ENCODE assay signal across 31 cellular contexts in the genomic region with DNA sequence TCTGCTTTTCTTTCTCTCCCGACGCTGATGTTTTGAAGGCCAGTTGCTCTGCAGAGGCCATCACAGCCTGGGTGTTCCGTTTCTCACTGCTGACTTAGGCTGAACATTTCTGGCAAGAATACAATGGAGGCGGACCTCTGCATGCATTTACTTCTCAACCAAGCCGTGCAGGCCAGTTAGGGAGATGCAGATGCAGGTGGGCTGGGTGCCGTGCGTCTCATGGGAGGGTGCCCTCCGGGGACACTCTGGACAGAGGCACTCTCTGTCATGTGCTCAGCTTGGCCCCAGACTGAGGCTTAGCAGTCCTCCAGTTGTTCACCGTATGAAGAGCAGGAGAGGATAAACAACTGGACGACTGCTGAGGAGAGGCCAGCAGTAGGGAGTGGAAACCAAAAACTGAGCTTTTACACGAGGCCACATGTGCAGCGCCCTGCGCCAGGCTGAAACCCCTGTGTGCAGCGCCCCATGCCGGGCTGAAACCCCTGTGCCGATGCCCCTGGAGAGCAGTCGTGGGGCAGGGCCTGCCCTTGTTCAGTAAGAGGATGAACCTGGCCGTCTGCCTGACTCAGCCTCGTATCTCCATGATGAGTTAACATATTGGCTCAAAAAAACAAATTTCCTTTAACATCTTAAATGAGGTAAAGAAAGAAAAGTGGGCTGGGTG.
"Had no signal": no experiment of that assay in that cellular context is flagged by ENCODE, and none has a peak within 500 bp of the region (broad histone marks: within the 10 kb centered on the region; RNA-seq: fewer than 3 reads in every experiment).

No MANE protein-coding gene starts in this region.

- H3K27ac Mint-ChIP-seq: activated CD4-positive, alpha-beta memory T cell treated with anti-CD3 and anti-CD28 coated beads, Interleukin-2, amount 10 ng/mL, durations not matched to agents 7 days and 5 days; activated CD4-positive, alpha-beta T cell treated with anti-CD3 and anti-CD28 coated beads, Interleukin-2, amount 10 ng/mL, durations not matched to agents 7 days and 5 days; activated naive CD8-positive, alpha-beta T cell; mesothelial cell of epicardium; progenitor cell of endocrine pancreas; stimulated activated effector memory CD8-positive, alpha-beta T cell treated with anti-CD3 and anti-CD28 coated beads, Interleukin-12 subunit alpha, Interleukin-12 subunit beta, amount 100 ng/mL, for 72 hours; WTC11 had no signal

- H3K9me3 Mint-ChIP-seq: activated CD4-positive, alpha-beta memory T cell treated with anti-CD3 and anti-CD28 coated beads, Interleukin-2, amount 10 ng/mL, durations not matched to agents 7 days and 5 days; activated CD4-positive, alpha-beta T cell treated with anti-CD3 and anti-CD28 coated beads, Interleukin-2, amount 10 ng/mL, durations not matched to agents 7 days and 5 days; mesothelial cell of epicardium; naive B cell; stimulated activated effector memory CD8-positive, alpha-beta T cell treated with anti-CD3 and anti-CD28 coated beads, Interleukin-12 subunit alpha, Interleukin-12 subunit beta, amount 100 ng/mL, for 72 hours; WTC11 had no signal

- H3K27me3 Mint-ChIP-seq: activated CD4-positive, alpha-beta memory T cell treated with anti-CD3 and anti-CD28 coated beads, Interleukin-2, amount 10 ng/mL, durations not matched to agents 7 days and 5 days; activated CD4-positive, alpha-beta T cell treated with anti-CD3 and anti-CD28 coated beads, Interleukin-2, amount 10 ng/mL, durations not matched to agents 7 days and 5 days; activated naive CD8-positive, alpha-beta T cell; naive B cell; progenitor cell of endocrine pancreas had no signal

- H3K4me3 ChIP-seq: body of pancreas, cardiac muscle cell, coronary artery, dorsolateral prefrontal cortex, gastrocnemius medialis, right lobe of liver, skin epidermis, stomach, tibial artery, upper lobe of right lung had no signal

- H3K27me3 ChIP-seq: body of pancreas, cardiac muscle cell, dorsolateral prefrontal cortex, gastrocnemius medialis, right lobe of liver, stomach, tibial artery, upper lobe of right lung had no signal

- DNase-seq: activated CD4-positive, alpha-beta memory T cell treated with anti-CD3 and anti-CD28 coated beads, Interleukin-2, amount 10 ng/mL, durations not matched to agents 7 days and 5 days; activated CD4-positive, alpha-beta T cell treated with anti-CD3 and anti-CD28 coated beads for 1 hour; activated CD4-positive, alpha-beta T cell treated with anti-CD3 and anti-CD28 coated beads, Interleukin-2, amount 10 ng/mL, durations not matched to agents 7 days and 5 days; activated effector memory CD4-positive, alpha-beta T cell treated with Interleukin-2 at 50 U/mL for 16 hours; activated naive CD4-positive, alpha-beta T cell treated with Interleukin-2 at 50 U/mL for 16 hours; anterior cingulate cortex; body of pancreas; cerebellar nuclear complex; dorsolateral prefrontal cortex; effector memory CD4-positive, alpha-beta T cell; erythroblast; gastrocnemius medialis; glutamatergic neuron; islet precursor cell; mammary epithelial cell; naive B cell; occipital lobe; stimulated activated CD4-positive, alpha-beta T cell treated with anti-CD3 and anti-CD28 coated beads, Interleukin-4, amount 100 ng/mL, for 24 hours; stomach; T-helper 2 cell; tibial artery; upper lobe of right lung had no signal

- ATAC-seq: body of pancreas; gastrocnemius medialis; right lobe of liver; stimulated activated effector memory CD8-positive, alpha-beta T cell treated with anti-CD3 and anti-CD28 coated beads, Interleukin-12 subunit alpha, Interleukin-12 subunit beta, amount 100 ng/mL, for 72 hours; upper lobe of right lung; WTC11 had no signal

- H3K9me3 ChIP-seq: body of pancreas, gastrocnemius medialis, right lobe of liver, stomach, tibial artery, upper lobe of right lung had no signal

- H3K4me1 Mint-ChIP-seq: activated CD4-positive, alpha-beta memory T cell treated with anti-CD3 and anti-CD28 coated beads, Interleukin-2, amount 10 ng/mL, durations not matched to agents 7 days and 5 days; activated CD4-positive, alpha-beta T cell treated with anti-CD3 and anti-CD28 coated beads, Interleukin-2, amount 10 ng/mL, durations not matched to agents 7 days and 5 days; mesothelial cell of epicardium; stimulated activated effector memory CD8-positive, alpha-beta T cell treated with anti-CD3 and anti-CD28 coated beads, Interleukin-12 subunit alpha, Interleukin-12 subunit beta, amount 100 ng/mL, for 72 hours; WTC11 had no signal

- H3K4me3 Mint-ChIP-seq: activated CD4-positive, alpha-beta memory T cell treated with anti-CD3 and anti-CD28 coated beads, Interleukin-2, amount 10 ng/mL, durations not matched to agents 7 days and 5 days; activated CD4-positive, alpha-beta T cell treated with anti-CD3 and anti-CD28 coated beads, Interleukin-2, amount 10 ng/mL, durations not matched to agents 7 days and 5 days; activated naive CD8-positive, alpha-beta T cell; mesothelial cell of epicardium; naive B cell; stimulated activated effector memory CD8-positive, alpha-beta T cell treated with anti-CD3 and anti-CD28 coated beads, Interleukin-12 subunit alpha, Interleukin-12 subunit beta, amount 100 ng/mL, for 72 hours; WTC11 had no signal

- H3K4me1 ChIP-seq: body of pancreas, gastrocnemius medialis, right lobe of liver, stomach, tibial artery, upper lobe of right lung had no signal

- H3K27ac ChIP-seq: body of pancreas, cardiac muscle cell, coronary artery, dorsolateral prefrontal cortex, gastrocnemius medialis, right lobe of liver, skin epidermis, stomach, tibial artery, upper lobe of right lung had no signal
